13 cellular contexts compared by ENCODE assay signal in genomic region chrX:154426916-154427792, GRCh38. TPM values are rescaled to one million over a fixed set of nuclear protein-coding genes. Genes with fewer than 3 reads are reported as not detected.
DNase-seq lines count a peak whose midpoint lies in the region; TF ChIP-seq lines count a peak whose summit lies in the region.
"Had no signal": no experiment of that assay in that cellular context is flagged by ENCODE, and none has a peak within 500 bp of the region (broad histone marks: within the 10 kb centered on the region; RNA-seq: fewer than 3 reads in every experiment).

No MANE protein-coding gene starts in this region.

- peaks cover 31% of the 10 kb centered on the region for H3K4me1 ChIP-seq in left ventricle myocardium inferior
- no peaks in the 10 kb centered on the region for H3K4me1 ChIP-seq in hepatocyte (ENCODE audit: insufficient read depth)
- H3K4me1 ChIP-seq: pancreas had no signal

- H3K4me3 ChIP-seq in left ventricle myocardium inferior (peak overlapping the region; percentile 83), hepatocyte (no peak overlapping the region)

- intact Hi-C loops in left ventricle myocardium inferior (cut with micrococcal nuclease) (no loop called here), cardiac septum (cut with DNase I) (no loop called here)

- peaks cover 6% of the 10 kb centered on the region for H3K36me3 Mint-ChIP-seq in type B pancreatic cell

- POLR2A ChIA-PET in RWPE1 (lab: Yijun Ruan, JAX; ENCODE audit: low non-redundant PET): no interaction called here

- no peaks in the 10 kb centered on the region for H3K9me3 Mint-ChIP-seq in type B pancreatic cell

- peaks cover 28% of the 10 kb centered on the region for H3K79me2 ChIP-seq in hepatocyte

- CTCF ChIA-PET in RWPE1 (lab: Yijun Ruan, JAX): interaction anchor here (0.5 kb wide), 1 partner anchor 30 kb away, joined by 3 read pairs; no protein-coding TSS in a partner anchor

- no peak overlapping the region for H3K4me3 Mint-ChIP-seq in type B pancreatic cell

- DNase-seq in left ventricle myocardium inferior (no peak), cardiac septum (ENCODE audit: low spot score) (no peak), RWPE1 (ENCODE audit: low spot score) (no peak), hepatocyte (ENCODE audit: low spot score) (no peak), type B pancreatic cell (ENCODE audit: extremely low spot score, unreplicated experiment) (no peak), NCI-H2171 (lab: John Stamatoyannopoulos, UW) (no peak), GM19238 (ENCODE audit: insufficient read length, low spot score) (no peak), NCI-H510A treated with DMSO at 0.1 percent for 48 hours (lab: John Stamatoyannopoulos, UW) (no peak)
- DNase-seq: activated gamma-delta T cell treated with Interleukin-2 at 50 U/mL for 16 hours, HCEC 1CT, NCI-H1417, NCI-H524 treated with DMSO at 0.1 percent for 48 hours had no signal

- H3K36me3 ChIP-seq in left ventricle myocardium inferior (peaks cover 6% of the 10 kb centered on the region), hepatocyte (replicated peaks; ENCODE audit: insufficient read depth, low read depth) (no peaks in the 10 kb centered on the region)
- H3K36me3 ChIP-seq: pancreas had no signal

- no peaks in the 10 kb centered on the region for H3K27me3 Mint-ChIP-seq in type B pancreatic cell

- TF ChIP-seq CTCF in left ventricle myocardium inferior (IDR thresholded peaks at IDR 0.05; ENCODE audit: borderline replicate concordance) (no peak), RWPE1 (conservative IDR thresholded peaks at IDR 0.05; ENCODE audit: low read depth) (no peak), hepatocyte (IDR thresholded peaks at IDR 0.05; ENCODE audit: poor library complexity) (no peak), type B pancreatic cell (conservative IDR thresholded peaks at IDR 0.05) (no peak)

- WGBS in hepatocyte (ENCODE audit: low lambda C conversion rate, missing lambda C conversion rate): 82% methylated on average over 13 of the region's 14 CpGs

- H3K4me2 ChIP-seq in hepatocyte: peak overlapping the region; percentile 79

- H3K27ac ChIP-seq in left ventricle myocardium inferior (replicated peaks) (peak overlapping the region; percentile 90), RWPE1 (peak overlapping the region; percentile 74; the same call in 1 of the 2 replicates), hepatocyte (no peak overlapping the region)

- no peaks in the 10 kb centered on the region for H4K20me1 ChIP-seq in hepatocyte (ENCODE audit: insufficient read depth, poor library complexity, severe bottlenecking)

- H3K4me1 Mint-ChIP-seq in type B pancreatic cell (ENCODE audit: unreplicated experiment): no peaks in the 10 kb centered on the region

- H3K27me3 ChIP-seq in left ventricle myocardium inferior (ENCODE audit: low read depth) (no peaks in the 10 kb centered on the region), hepatocyte (no peaks in the 10 kb centered on the region)
- H3K27me3 ChIP-seq: pancreas had no signal

- H3K9me3 ChIP-seq in left ventricle myocardium inferior (replicated peaks): no peaks in the 10 kb centered on the region
- no peaks in the 10 kb centered on the region for H3K9me3 ChIP-seq in hepatocyte (ENCODE audit: low read depth)
- H3K9me3 ChIP-seq: pancreas had no signal

- H3K27ac Mint-ChIP-seq in type B pancreatic cell: peak overlapping the region; percentile 68

- H2AFZ ChIP-seq in hepatocyte: no peak overlapping the region

- H3K9me2 ChIP-seq in hepatocyte (replicated peaks; ENCODE audit: insufficient read depth): no peaks in the 10 kb centered on the region

RNA-seq across cellular contexts. Expression of gene ATP6AP1, which starts 1.3 kb away (rescaled TPM):
- total RNA-seq in left ventricle myocardium inferior (84.1 TPM), cardiac septum (86.1 TPM), hepatocyte (116 and 131 TPM in 2 replicates), type B pancreatic cell (ENCODE audit: low replicate concordance) (105 and 159 TPM in 2 replicates)
- polyA plus RNA-seq in hepatocyte: 265 and 268 TPM in 2 replicates

RNA-seq across cellular contexts. Expression of gene GDI1, which starts 9.8 kb away (rescaled TPM):
- total RNA-seq in left ventricle myocardium inferior: 79.3 TPM
- total RNA-seq in cardiac septum: 114 TPM
- total RNA-seq in hepatocyte: 82.7 and 101 TPM in 2 replicates
- polyA plus RNA-seq in hepatocyte: 102 and 132 TPM in 2 replicates
- 105 and 159 TPM in 2 replicates for total RNA-seq in type B pancreatic cell (ENCODE audit: low replicate concordance)

RNA-seq across cellular contexts. Expression of gene TAFAZZIN, which starts 15.8 kb away (rescaled TPM):
- total RNA-seq in left ventricle myocardium inferior (39.8 TPM), cardiac septum (41.6 TPM), hepatocyte (25.0 and 26.7 TPM in 2 replicates), type B pancreatic cell (ENCODE audit: low replicate concordance) (30.5 and 46.1 TPM in 2 replicates)
- polyA plus RNA-seq in hepatocyte: 41.3 and 69.6 TPM in 2 replicates

RNA-seq across cellular contexts. Expression of gene FAM50A, which starts 16.8 kb away (rescaled TPM):
- total RNA-seq in left ventricle myocardium inferior (41.1 TPM), cardiac septum (43.7 TPM), hepatocyte (52.1 and 65.9 TPM in 2 replicates), type B pancreatic cell (ENCODE audit: low replicate concordance) (59.2 and 63.8 TPM in 2 replicates)
- 147 and 178 TPM in 2 replicates for polyA plus RNA-seq in hepatocyte

RNA-seq across cellular contexts. Expression of gene DNASE1L1, which starts 18.1 kb away (rescaled TPM):
- 56.3 TPM for total RNA-seq in left ventricle myocardium inferior
- total RNA-seq in cardiac septum: 32.9 TPM
- total RNA-seq in hepatocyte: 36.1 and 39.7 TPM in 2 replicates
- polyA plus RNA-seq in hepatocyte: 22.3 and 22.6 TPM in 2 replicates
- 13.3 and 14.4 TPM in 2 replicates for total RNA-seq in type B pancreatic cell (ENCODE audit: low replicate concordance)
